ENCODE assay signal across 24 cellular contexts in the genomic region with DNA sequence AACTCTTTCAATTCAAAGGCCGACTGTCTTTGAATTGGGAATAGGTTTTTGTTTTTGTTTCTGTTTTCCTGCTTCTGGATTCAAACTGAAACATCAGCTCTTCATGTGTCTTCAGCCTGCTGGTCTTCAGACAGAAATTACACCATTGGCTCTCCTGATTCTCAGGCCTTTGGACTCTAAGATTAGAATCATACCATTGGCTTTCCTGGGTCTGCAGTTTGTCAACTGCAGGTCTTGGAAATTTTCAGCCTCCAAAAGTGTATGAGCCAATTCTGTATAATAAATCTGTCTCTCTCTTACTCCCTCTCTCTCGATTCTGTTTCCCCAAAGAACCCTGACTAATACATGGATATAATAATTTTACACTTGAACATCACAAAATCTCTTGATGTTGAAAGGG. TPM values are rescaled to one million over a fixed set of nuclear protein-coding genes. Genes with fewer than 3 reads are reported as not detected.
"Had no signal": no experiment of that assay in that cellular context is flagged by ENCODE, and none has a peak within 500 bp of the region (broad histone marks: within the 10 kb centered on the region; RNA-seq: fewer than 3 reads in every experiment).

No MANE protein-coding gene starts in this region.

- H3K4me1 Mint-ChIP-seq: central memory CD8-positive, alpha-beta T cell; endodermal cell had no signal

- H3K36me3 ChIP-seq: colonic mucosa, prostate gland, stomach, vagina had no signal

- H3K4me1 ChIP-seq: colonic mucosa, vagina had no signal

- H3K27me3 Mint-ChIP-seq: activated CD8-positive, alpha-beta memory T cell treated with anti-CD3 and anti-CD28 coated beads, Interleukin-2, amount 10 ng/mL, durations not matched to agents 7 days and 5 days; activated CD8-positive, alpha-beta T cell treated with anti-CD3 and anti-CD28 coated beads for 36 hours; central memory CD8-positive, alpha-beta T cell; naive thymus-derived CD4-positive, alpha-beta T cell; stimulated activated memory B cell treated with anti-CD40 and anti-IgM and Interleukin-4, amounts not matched to agents 10 μg/mL and 1 μg/mL and 100 μg/mL, for 72 hours had no signal

- H3K27me3 ChIP-seq: colonic mucosa, stomach, vagina had no signal

- H3K27ac Mint-ChIP-seq: activated CD8-positive, alpha-beta memory T cell treated with anti-CD3 and anti-CD28 coated beads, Interleukin-2, amount 10 ng/mL, durations not matched to agents 7 days and 5 days; activated CD8-positive, alpha-beta T cell treated with anti-CD3 and anti-CD28 coated beads for 36 hours; endodermal cell; naive thymus-derived CD4-positive, alpha-beta T cell had no signal

- H3K4me3 Mint-ChIP-seq: activated CD8-positive, alpha-beta memory T cell treated with anti-CD3 and anti-CD28 coated beads, Interleukin-2, amount 10 ng/mL, durations not matched to agents 7 days and 5 days; activated CD8-positive, alpha-beta T cell treated with anti-CD3 and anti-CD28 coated beads for 36 hours; central memory CD8-positive, alpha-beta T cell; endodermal cell; stimulated activated memory B cell treated with anti-CD40 and anti-IgM and Interleukin-4, amounts not matched to agents 10 μg/mL and 1 μg/mL and 100 μg/mL, for 72 hours had no signal

- ATAC-seq: activated CD8-positive, alpha-beta memory T cell treated with anti-CD3 and anti-CD28 coated beads, Interleukin-2, amount 10 ng/mL, durations not matched to agents 7 days and 5 days; activated CD8-positive, alpha-beta T cell treated with anti-CD3 and anti-CD28 coated beads for 36 hours; activated naive CD4-positive, alpha-beta T cell treated with anti-CD3 and anti-CD28 coated beads, Interleukin-2, amount 50 U/mL, for 72 hours; naive thymus-derived CD4-positive, alpha-beta T cell; right cardiac atrium; stimulated activated memory B cell treated with anti-CD40 and anti-IgM and Interleukin-4, amounts not matched to agents 10 μg/mL and 1 μg/mL and 100 μg/mL, for 72 hours had no signal

- H3K9me3 ChIP-seq: colonic mucosa, prostate gland had no signal

- DNase-seq: activated CD4-positive, alpha-beta T cell treated with anti-CD3 and anti-CD28 coated beads for 48 hours; activated CD8-positive, alpha-beta memory T cell treated with anti-CD3 and anti-CD28 coated beads, Interleukin-2, amount 10 ng/mL, durations not matched to agents 7 days and 5 days; activated CD8-positive, alpha-beta T cell treated with anti-CD3 and anti-CD28 coated beads for 36 hours; activated T-cell treated with anti-CD3 and anti-CD28 coated beads for 4 hours; colonic mucosa; endodermal cell; naive thymus-derived CD4-positive, alpha-beta T cell; right cardiac atrium; stimulated activated CD4-positive, alpha-beta T cell treated with anti-CD3 and anti-CD28 coated beads, Interleukin-1b, Interleukin-23, amount 100 ng/mL, for 48 hours; stomach; trophoblast cell had no signal

- H3K27ac ChIP-seq: colonic mucosa, prostate gland, vagina had no signal

- H3K4me3 ChIP-seq: colonic mucosa, lung, prostate gland, skin epidermis, stomach, vagina had no signal

RNA-seq across cellular contexts. Expression of a gene that starts 31.1 kb away (rescaled TPM):
- total RNA-seq: astrocyte, endodermal cell, fibroblast of villous mesenchyme, glomerular endothelial cell, osteocyte, right cardiac atrium, temporal lobe had no signal
- polyA plus RNA-seq: keratinocyte had no signal

RNA-seq across cellular contexts. Expression of a gene that starts 37.9 kb away (rescaled TPM):
- total RNA-seq: astrocyte, endodermal cell, fibroblast of villous mesenchyme, glomerular endothelial cell, osteocyte had no signal
- polyA plus RNA-seq: keratinocyte had no signal
